In the genomic region with DNA sequence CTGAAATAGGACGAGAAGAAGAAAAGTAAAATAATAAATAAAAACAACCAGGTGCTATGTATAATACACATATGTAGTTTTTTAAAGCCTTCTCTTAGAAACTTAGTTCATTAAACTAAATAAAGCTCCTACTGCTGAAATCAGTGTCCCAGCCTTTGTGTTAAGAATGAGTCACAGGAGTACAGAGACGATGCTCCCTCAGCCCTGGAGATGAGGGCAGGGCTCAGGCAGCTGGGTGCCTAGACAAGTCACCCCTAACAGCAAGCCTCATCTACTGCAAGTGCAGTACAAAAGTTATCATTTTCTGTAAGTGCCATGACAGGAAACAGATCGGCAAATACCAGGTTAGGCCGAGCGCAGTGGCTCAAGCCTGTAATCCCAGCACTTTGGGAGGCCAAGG, we compare ENCODE assay signal across 18 cellular contexts. TPM values are rescaled to one million over a fixed set of nuclear protein-coding genes. Genes with fewer than 3 reads are reported as not detected.
DNase-seq lines count a peak whose midpoint lies in the region; ATAC-seq and TF ChIP-seq lines count a peak whose summit lies in the region.
"Had no signal": no experiment of that assay in that cellular context is flagged by ENCODE, and none has a peak within 500 bp of the region (broad histone marks: within the 10 kb centered on the region; RNA-seq: fewer than 3 reads in every experiment).

No MANE protein-coding gene starts in this region.

- peaks cover 0 to 4% of the 10 kb centered on the region in 2 donors for H3K4me1 ChIP-seq in thyroid gland

- 93 to 97% methylated on average over 5 of the region's 5 CpGs for WGBS in thyroid gland, 2 donors

- no peaks in the 10 kb centered on the region for H3K27me3 Mint-ChIP-seq in brain
- H3K27me3 Mint-ChIP-seq: activated T-cell treated with anti-CD3 and anti-CD28 coated beads, Interleukin-2, amount 50 U/mL, for 24 hours had no signal

- intact Hi-C loops in thyroid gland (cut with DNase I), result no loop called here

- no peaks in the 10 kb centered on the region for H3K9me3 ChIP-seq in thyroid gland
- H3K9me3 ChIP-seq: Caco-2, thoracic aorta had no signal

- peaks cover 3 to 9% of the 10 kb centered on the region in 2 donors for H3K36me3 ChIP-seq in thyroid gland

- no peak for TF ChIP-seq CTCF in brain (conservative IDR thresholded peaks at IDR 0.05)
- no peak for TF ChIP-seq CTCF in thyroid gland (IDR thresholded peaks at IDR 0.05)

- peak overlapping the region in 4 of 5 experiments; percentile 29 to 95 (median 64) for H3K27ac Mint-ChIP-seq in brain
- H3K27ac Mint-ChIP-seq: activated naive CD4-positive, alpha-beta T cell treated with anti-CD3 and anti-CD28 coated beads, Interleukin-2, amount 50 U/mL, for 72 hours; activated T-cell treated with anti-CD3 and anti-CD28 coated beads, Interleukin-2, amount 50 U/mL, for 24 hours had no signal

- DNase-seq in AG08395 (ENCODE audit: low spot score), result peak; percentile 20
- peak; percentile 51 for DNase-seq in HCEC 1CT
- peak; percentile 14 for DNase-seq in hepatic stellate cell (ENCODE audit: low spot score)
- DNase-seq in thyroid gland, result no peak
- DNase-seq in stimulated activated CD8-positive, alpha-beta memory T cell treated with anti-CD3 and anti-CD28 coated beads, Interleukin-4, amount 100 ng/mL, for 48 hours, result no peak
- DNase-seq in DMS79 (lab: John Stamatoyannopoulos, UW), result no peak
- DNase-seq: activated CD4-positive, alpha-beta T cell treated with anti-CD3 and anti-CD28 coated beads, Interleukin-2, amount 50 U/mL, for 48 hours; activated T-cell treated with anti-CD3 and anti-CD28 coated beads, Interleukin-2, amount 50 U/mL, for 24 hours; AML-193; Caco-2; effector CD4-positive, alpha-beta T cell; NCI-H2107; NCI-H526 treated with DMSO at 0.1 percent for 48 hours had no signal

- H3K9me3 Mint-ChIP-seq in brain, result no peaks in the 10 kb centered on the region
- H3K9me3 Mint-ChIP-seq: activated naive CD4-positive, alpha-beta T cell treated with anti-CD3 and anti-CD28 coated beads, Interleukin-2, amount 50 U/mL, for 72 hours; activated T-cell treated with anti-CD3 and anti-CD28 coated beads, Interleukin-2, amount 50 U/mL, for 24 hours had no signal

- H3K27ac ChIP-seq in thyroid gland, result no peak overlapping the region
- H3K27ac ChIP-seq: SK-N-MC had no signal

- no peak for ATAC-seq in HG03571 (IDR thresholded peaks at IDR 0.05; ENCODE audit: unreplicated experiment)

- H3K36me3 Mint-ChIP-seq in brain, result peaks cover 52% of the 10 kb centered on the region
- H3K36me3 Mint-ChIP-seq: activated naive CD4-positive, alpha-beta T cell treated with anti-CD3 and anti-CD28 coated beads, Interleukin-2, amount 50 U/mL, for 72 hours had no signal

- no peak for TF ChIP-seq POLR2A in thyroid gland (IDR thresholded peaks at IDR 0.05)

- no peak overlapping the region for H3K4me3 Mint-ChIP-seq in brain
- H3K4me3 Mint-ChIP-seq: activated T-cell treated with anti-CD3 and anti-CD28 coated beads, Interleukin-2, amount 50 U/mL, for 24 hours had no signal

- H3K4me1 Mint-ChIP-seq in brain, result peaks cover 23% of the 10 kb centered on the region

- H3K27me3 ChIP-seq in thyroid gland, result no peaks in the 10 kb centered on the region

- no peak overlapping the region for H3K4me3 ChIP-seq in thyroid gland (replicated peaks in 1 of 3)
- H3K4me3 ChIP-seq: SK-N-MC, thoracic aorta had no signal

RNA-seq across cellular contexts. Expression of gene KIDINS220, which starts 18.2 kb away (rescaled TPM):
- polyA plus RNA-seq in brain (ENCODE audit: insufficient read depth, low read depth, low replicate concordance), result 39.4 TPM
- total RNA-seq in thyroid gland, result 100 to 1,000 TPM in 1 of 4 donors, 10 to 100 TPM in 3; 74.0 to 140 (median 79.3) TPM

Comparison
In these comparisons a context has a peak if more than half of its experiments do, and no peak if none do; other contexts are left out.
1. DNase-seq: peak in AG08395 (single experiment), HCEC 1CT (single experiment) and hepatic stellate cell (single experiment); none in thyroid gland (0 of 2), stimulated activated CD8-positive, alpha-beta memory T cell treated with anti-CD3 and anti-CD28 coated beads, Interleukin-4, amount 100 ng/mL, for 48 hours (single experiment) and DMS79 (single experiment).